In the genomic region with DNA sequence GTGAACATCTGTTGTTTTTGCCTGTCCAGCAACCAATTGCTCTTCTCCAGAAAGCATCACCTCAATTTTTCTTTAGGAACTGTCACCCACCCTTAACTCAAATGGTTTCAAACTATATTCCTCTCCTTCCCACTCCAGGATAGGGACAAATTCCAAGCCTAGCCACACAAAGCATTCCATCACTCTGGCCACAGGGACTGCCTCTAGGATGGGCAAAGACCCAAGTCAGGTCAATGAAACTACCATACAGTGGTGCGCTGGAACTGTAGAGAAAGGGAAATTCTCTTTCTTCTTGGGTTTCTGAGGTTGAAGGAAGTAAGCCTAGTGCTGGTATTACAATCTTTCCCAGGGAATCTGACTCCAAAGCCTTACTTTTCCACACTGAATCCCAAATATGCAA, we compare ENCODE assay signal across 24 cellular contexts.
"Had no signal": no experiment of that assay in that cellular context is flagged by ENCODE, and none has a peak within 500 bp of the region (broad histone marks: within the 10 kb centered on the region; RNA-seq: fewer than 3 reads in every experiment).

No MANE protein-coding gene starts in this region.

- H2AFZ ChIP-seq: neural progenitor cell, parathyroid adenoma had no signal

- H3K27me3 ChIP-seq: gastrocnemius medialis, neural progenitor cell, right atrium auricular region, testis, tibial artery had no signal

- H3K4me2 ChIP-seq: neural progenitor cell had no signal

- H3K4me3 ChIP-seq: gastrocnemius medialis, lower lobe of right lung, neural progenitor cell, right atrium auricular region, testis, tibial artery had no signal

- FAIRE-seq: keratinocyte had no signal

- H3K9me3 ChIP-seq: gastrocnemius medialis, lower lobe of right lung, right atrium auricular region, testis, tibial artery had no signal

- H3K4me1 ChIP-seq: neural progenitor cell had no signal

- H3K27ac ChIP-seq: gastrocnemius medialis, lower lobe of right lung, neural progenitor cell, parathyroid adenoma, right atrium auricular region, testis, tibial artery had no signal

- ATAC-seq: effector memory CD8-positive, alpha-beta T cell; esophagus mucosa; gastrocnemius medialis; left ventricle myocardium superior; lower lobe of right lung; natural killer cell treated with Interleukin-12 subunit alpha and Interleukin-12 subunit beta and Interleukin-15 and Interleukin-18, amount 100 ng/mL, for 72 hours; sciatic nerve; stimulated activated effector memory CD8-positive, alpha-beta T cell treated with anti-CD3 and anti-CD28 coated beads, Interleukin-12 subunit alpha, Interleukin-12 subunit beta, amount 100 ng/mL, for 72 hours; stimulated activated naive CD8-positive, alpha-beta T cell treated with anti-CD3 and anti-CD28 coated beads, Interleukin-15, Interleukin-2, amounts not matched to agents 100 U/mL and 50 U/mL, for 24 hours had no signal

- DNase-seq: cortex of kidney; effector memory CD8-positive, alpha-beta T cell; foreskin fibroblast; gastrocnemius medialis; head of caudate nucleus; left ventricle myocardium superior; lower lobe of right lung; naive B cell; stimulated activated CD4-positive, alpha-beta T cell treated with anti-CD3 and anti-CD28 coated beads, Interleukin-2, amount 100 ng/mL, for 24 hours; stimulated activated CD4-positive, alpha-beta T cell treated with anti-CD3 and anti-CD28 coated beads, Interleukin-4, amount 100 ng/mL, for 24 hours; stimulated activated naive CD8-positive, alpha-beta T cell treated with anti-CD3 and anti-CD28 coated beads, Interleukin-15, Interleukin-2, amounts not matched to agents 100 U/mL and 50 U/mL, for 24 hours; substantia nigra; testis; tibial artery had no signal

- H3K9ac ChIP-seq: neural progenitor cell, parathyroid adenoma had no signal

- H3K36me3 Mint-ChIP-seq: natural killer cell treated with Interleukin-12 subunit alpha and Interleukin-12 subunit beta and Interleukin-15 and Interleukin-18, amount 100 ng/mL, for 72 hours; type B pancreatic cell had no signal

- H3K4me3 Mint-ChIP-seq: effector memory CD8-positive, alpha-beta T cell; natural killer cell treated with Interleukin-12 subunit alpha and Interleukin-12 subunit beta and Interleukin-15 and Interleukin-18, amount 100 ng/mL, for 72 hours; neural progenitor cell; stimulated activated effector memory CD8-positive, alpha-beta T cell treated with anti-CD3 and anti-CD28 coated beads, Interleukin-12 subunit alpha, Interleukin-12 subunit beta, amount 100 ng/mL, for 72 hours; type B pancreatic cell had no signal

- H3K36me3 ChIP-seq: gastrocnemius medialis, lower lobe of right lung, neural progenitor cell, right atrium auricular region, tibial artery had no signal

- H3K27ac Mint-ChIP-seq: effector memory CD8-positive, alpha-beta T cell; natural killer cell treated with Interleukin-12 subunit alpha and Interleukin-12 subunit beta and Interleukin-15 and Interleukin-18, amount 100 ng/mL, for 72 hours; neural progenitor cell; progenitor cell of endocrine pancreas; stimulated activated effector memory CD8-positive, alpha-beta T cell treated with anti-CD3 and anti-CD28 coated beads, Interleukin-12 subunit alpha, Interleukin-12 subunit beta, amount 100 ng/mL, for 72 hours; type B pancreatic cell had no signal

- H3K9me3 Mint-ChIP-seq: effector memory CD8-positive, alpha-beta T cell; naive B cell; natural killer cell treated with Interleukin-12 subunit alpha and Interleukin-12 subunit beta and Interleukin-15 and Interleukin-18, amount 100 ng/mL, for 72 hours; neural progenitor cell; stimulated activated effector memory CD8-positive, alpha-beta T cell treated with anti-CD3 and anti-CD28 coated beads, Interleukin-12 subunit alpha, Interleukin-12 subunit beta, amount 100 ng/mL, for 72 hours; type B pancreatic cell had no signal

- H3K27me3 Mint-ChIP-seq: effector memory CD8-positive, alpha-beta T cell; naive B cell; natural killer cell treated with Interleukin-12 subunit alpha and Interleukin-12 subunit beta and Interleukin-15 and Interleukin-18, amount 100 ng/mL, for 72 hours; progenitor cell of endocrine pancreas; type B pancreatic cell had no signal
